ENCODE assay signal across 10 cellular contexts in genomic region chr12:92469837-92470236, GRCh38.
DNase-seq lines count a peak whose midpoint lies in the region; ATAC-seq and TF ChIP-seq lines count a peak whose summit lies in the region.
"Had no signal": no experiment of that assay in that cellular context is flagged by ENCODE, and none has a peak within 500 bp of the region (broad histone marks: within the 10 kb centered on the region; RNA-seq: fewer than 3 reads in every experiment).

No MANE protein-coding gene starts in this region.

- no peaks in the 10 kb centered on the region for H3K36me3 Mint-ChIP-seq in activated naive CD4-positive, alpha-beta T cell treated with anti-CD3 and anti-CD28 coated beads, Interleukin-2, amount 50 U/mL, for 72 hours
- H3K36me3 Mint-ChIP-seq in activated T-helper 2 cell treated with anti-CD3 and anti-CD28 coated beads, Interferon-gamma antibody, Interleukin-2, Interleukin-4, amounts not matched to agents 10 μg/mL and 5 μg/mL and 100 μg/mL, durations not matched to agents 14 hours and 24 hours and 36 hours (ENCODE audit: low read depth), result no peaks in the 10 kb centered on the region

- H3K36me3 ChIP-seq in brain microvascular endothelial cell (replicated peaks), result no peaks in the 10 kb centered on the region
- H3K36me3 ChIP-seq in thyroid gland, result no peaks in the 10 kb centered on the region

- intact Hi-C loops in left colon (cut with DNase I, micrococcal nuclease) (no loop called here), thyroid gland (cut with DNase I) (no loop called here)
- intact Hi-C loops in activated T-helper 2 cell treated with anti-CD3 and anti-CD28 coated beads, Interferon-gamma antibody, Interleukin-2, Interleukin-4, amounts not matched to agents 10 μg/mL and 5 μg/mL and 100 μg/mL, durations not matched to agents 14 hours and 24 hours and 36 hours (cut with micrococcal nuclease), result loop anchor here (1.0 to 10.0 kb wide), 5 partner anchors 33 to 695 kb away; partner anchors contain the start of gene BTG1

- H3K9me3 ChIP-seq in thyroid gland, result no peaks in the 10 kb centered on the region

- peaks cover 23% of the 10 kb centered on the region for H3K4me1 Mint-ChIP-seq in activated T-helper 2 cell treated with anti-CD3 and anti-CD28 coated beads, Interferon-gamma antibody, Interleukin-2, Interleukin-4, amounts not matched to agents 10 μg/mL and 5 μg/mL and 100 μg/mL, durations not matched to agents 14 hours and 24 hours and 36 hours (ENCODE audit: low read depth)

- peak overlapping the region; percentile 70 to 81 for H3K27ac Mint-ChIP-seq in activated naive CD4-positive, alpha-beta T cell treated with anti-CD3 and anti-CD28 coated beads, Interleukin-2, amount 50 U/mL, for 72 hours
- H3K27ac Mint-ChIP-seq in activated T-helper 2 cell treated with anti-CD3 and anti-CD28 coated beads, Interferon-gamma antibody, Interleukin-2, Interleukin-4, amounts not matched to agents 10 μg/mL and 5 μg/mL and 100 μg/mL, durations not matched to agents 14 hours and 24 hours and 36 hours, result no peak overlapping the region

- TF ChIP-seq POLR2A in thyroid gland (IDR thresholded peaks at IDR 0.05), result no peak

- 42 to 47% methylated on average over 6 of the region's 6 CpGs for WGBS in thyroid gland, 2 donors

- H3K27me3 ChIP-seq in brain microvascular endothelial cell (replicated peaks) (no peaks in the 10 kb centered on the region), thyroid gland (no peaks in the 10 kb centered on the region)

- ATAC-seq in activated naive CD4-positive, alpha-beta T cell treated with anti-CD3 and anti-CD28 coated beads, Interleukin-2, amount 50 U/mL, for 72 hours, result no peak
- ATAC-seq in left colon (peak; percentile 35), GM21526 (IDR thresholded peaks at IDR 0.05; ENCODE audit: low FRiP score, unreplicated experiment) (no peak), HG03135 (IDR thresholded peaks at IDR 0.05; ENCODE audit: unreplicated experiment) (no peak)

- H3K4me1 ChIP-seq in thyroid gland, result peaks cover 0 to 16% of the 10 kb centered on the region in 2 donors

- no peak for DNase-seq in activated naive CD4-positive, alpha-beta T cell treated with anti-CD3 and anti-CD28 coated beads, Interleukin-2, amount 50 U/mL, for 72 hours (ENCODE audit: low spot score in 2 of 2)
- DNase-seq in activated naive CD4-positive, alpha-beta T cell (lab: John Stamatoyannopoulos, UW), result no peak
- DNase-seq in brain microvascular endothelial cell, result peak; percentile 51
- DNase-seq in left colon, result no peak
- DNase-seq in thyroid gland, result peak; percentile 34 to 56
- DNase-seq in activated T-helper 2 cell treated with anti-CD3 and anti-CD28 coated beads, Interferon-gamma antibody, Interleukin-2, Interleukin-4, amounts not matched to agents 10 μg/mL and 5 μg/mL and 100 μg/mL, durations not matched to agents 14 hours and 24 hours and 36 hours (ENCODE audit: low spot score), result no peak
- DNase-seq: NCI-H82 had no signal

- TF ChIP-seq CTCF in brain microvascular endothelial cell (IDR thresholded peaks at IDR 0.05; ENCODE audit: low read depth, low read length, missing control alignments), result no peak
- no peak for TF ChIP-seq CTCF in thyroid gland (IDR thresholded peaks at IDR 0.05)

- no peaks in the 10 kb centered on the region for H3K27me3 Mint-ChIP-seq in activated T-helper 2 cell treated with anti-CD3 and anti-CD28 coated beads, Interferon-gamma antibody, Interleukin-2, Interleukin-4, amounts not matched to agents 10 μg/mL and 5 μg/mL and 100 μg/mL, durations not matched to agents 14 hours and 24 hours and 36 hours (ENCODE audit: low read depth)

- H3K27ac ChIP-seq in brain microvascular endothelial cell (no peak overlapping the region), thyroid gland (no peak overlapping the region)

- H3K9me3 Mint-ChIP-seq in activated naive CD4-positive, alpha-beta T cell treated with anti-CD3 and anti-CD28 coated beads, Interleukin-2, amount 50 U/mL, for 72 hours, result no peaks in the 10 kb centered on the region
- H3K9me3 Mint-ChIP-seq in activated T-helper 2 cell treated with anti-CD3 and anti-CD28 coated beads, Interferon-gamma antibody, Interleukin-2, Interleukin-4, amounts not matched to agents 10 μg/mL and 5 μg/mL and 100 μg/mL, durations not matched to agents 14 hours and 24 hours and 36 hours, result no peaks in the 10 kb centered on the region

- H3K4me3 ChIP-seq in brain microvascular endothelial cell (ENCODE audit: low read depth, low read length) (no peak overlapping the region), thyroid gland (replicated peaks in 1 of 3) (no peak overlapping the region)
- H3K4me3 ChIP-seq: smooth muscle cell had no signal

- in situ Hi-C loops in brain microvascular endothelial cell (cut with HindIII; ENCODE audit: low pct_ligation_motif_present, low sequenced_read_pairs), result no loop called here

- H3K4me3 Mint-ChIP-seq in activated T-helper 2 cell treated with anti-CD3 and anti-CD28 coated beads, Interferon-gamma antibody, Interleukin-2, Interleukin-4, amounts not matched to agents 10 μg/mL and 5 μg/mL and 100 μg/mL, durations not matched to agents 14 hours and 24 hours and 36 hours (ENCODE audit: low read depth), result no peak overlapping the region

Comparison
In these comparisons a context has a peak if more than half of its experiments do, and no peak if none do; other contexts are left out.
1. DNase-seq: peak in brain microvascular endothelial cell (single experiment) and thyroid gland (2 of 2); none in activated naive CD4-positive, alpha-beta T cell treated with anti-CD3 and anti-CD28 coated beads, Interleukin-2, amount 50 U/mL, for 72 hours (0 of 2), activated naive CD4-positive, alpha-beta T cell (0 of 4), left colon (0 of 2) and activated T-helper 2 cell treated with anti-CD3 and anti-CD28 coated beads, Interferon-gamma antibody, Interleukin-2, Interleukin-4, amounts not matched to agents 10 μg/mL and 5 μg/mL and 100 μg/mL, durations not matched to agents 14 hours and 24 hours and 36 hours (single experiment).